ENCODE assay signal across 19 cellular contexts in the genomic region with DNA sequence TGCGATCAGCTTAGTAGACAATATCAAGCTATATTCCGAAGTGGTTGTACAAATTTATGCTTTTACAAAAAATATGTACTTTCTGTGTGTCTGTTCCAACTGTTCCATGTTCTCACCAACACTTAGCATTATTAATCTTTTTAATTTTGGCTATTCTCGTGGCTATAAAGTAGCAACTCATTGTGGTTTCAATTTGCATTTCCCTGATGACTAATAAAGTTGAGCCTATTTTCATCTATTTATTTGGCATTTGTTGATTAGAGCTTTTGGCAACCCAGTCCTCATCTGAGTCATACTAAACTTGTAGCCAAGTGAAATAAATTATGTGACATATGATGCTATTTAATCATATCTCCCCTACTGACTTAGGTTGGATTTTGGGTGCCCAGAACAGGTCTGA.
A peak's percentile ranks its signal among the peaks of the same experiment; 100 is the strongest.
DNase-seq lines count a peak whose midpoint lies in the region; TF ChIP-seq lines count a peak whose summit lies in the region.
"Had no signal": no experiment of that assay in that cellular context is flagged by ENCODE, and none has a peak within 500 bp of the region (broad histone marks: within the 10 kb centered on the region; RNA-seq: fewer than 3 reads in every experiment).

No MANE protein-coding gene starts in this region.

- TF ChIP-seq CTCF in epithelial cell of esophagus (IDR thresholded peaks at IDR 0.05; ENCODE audit: insufficient read depth, low read depth, low read length, missing control alignments) (no peak), dorsolateral prefrontal cortex (IDR thresholded peaks at IDR 0.05 in 54 of 56, conservative IDR thresholded peaks at IDR 0.05 in 2 of 56; ENCODE audit: low read depth in 1 of 56, partially characterized antibody in 56 of 56) (no peak), esophagus muscularis mucosa (IDR thresholded peaks at IDR 0.05) (no peak)

- TF ChIP-seq EP300 in esophagus muscularis mucosa (IDR thresholded peaks at IDR 0.05), result no peak

- H3K9me3 ChIP-seq in esophagus muscularis mucosa, result peaks cover 0 to 11% (median 11%) of the 10 kb centered on the region in 4 donors
- H3K9me3 ChIP-seq: BE2C had no signal

- DNase-seq in EH (ENCODE audit: low read depth), result peak; percentile 83
- DNase-seq in OCI-M1 (lab: John Stamatoyannopoulos, UW), result peak; percentile 55
- DNase-seq in epithelial cell of esophagus (ENCODE audit: low read depth), result peak; percentile 18
- DNase-seq in non-pigmented ciliary epithelial cell (ENCODE audit: low read depth), result peak; percentile 17
- DNase-seq in activated CD4-positive, alpha-beta T cell treated with anti-CD3 and anti-CD28 coated beads, Interleukin-2, amount 50 U/mL, for 1 hour, result no peak
- no peak for DNase-seq in AML-193 (lab: John Stamatoyannopoulos, UW)
- no peak for DNase-seq in dorsolateral prefrontal cortex
- DNase-seq in esophagus muscularis mucosa (ENCODE audit: extremely low spot score), result no peak
- DNase-seq: activated CD4-positive, alpha-beta T cell treated with anti-CD3 and anti-CD28 coated beads, Interleukin-2, amount 50 U/mL, for 48 hours; activated effector memory CD4-positive, alpha-beta T cell treated with Interleukin-2 at 50 U/mL for 16 hours; BE2C; dermis blood vessel endothelial cell; head of caudate nucleus; left lung; NCI-H1694 treated with DMSO at 0.1 percent for 48 hours; NCI-H2227 treated with DMSO at 0.1 percent for 48 hours; stimulated activated CD4-positive, alpha-beta T cell treated with anti-CD3 and anti-CD28 coated beads, Interleukin-4, amount 100 ng/mL, for 4 hours; stimulated activated naive CD8-positive, alpha-beta T cell treated with anti-CD3 and anti-CD28 coated beads, Interleukin-15, amount 100 ng/mL, for 72 hours; transverse colon had no signal

- no peak overlapping the region for H3K4me3 ChIP-seq in epithelial cell of esophagus (ENCODE audit: low read length)
- H3K4me3 ChIP-seq in dorsolateral prefrontal cortex, result no peak overlapping the region
- H3K4me3 ChIP-seq in esophagus muscularis mucosa, result no peak overlapping the region
- H3K4me3 ChIP-seq: left lung, transverse colon had no signal

- WGBS in esophagus muscularis mucosa, result 63% methylated on average over 3 of the region's 3 CpGs

- H3K4me1 ChIP-seq in esophagus muscularis mucosa, result peaks cover 0 to under 1% (median under 1%) of the 10 kb centered on the region in 4 donors
- H3K4me1 ChIP-seq: BE2C, left lung, transverse colon had no signal

- H3K27me3 ChIP-seq in dorsolateral prefrontal cortex, result no peaks in the 10 kb centered on the region
- no peaks in the 10 kb centered on the region for H3K27me3 ChIP-seq in esophagus muscularis mucosa
- H3K27me3 ChIP-seq: BE2C, left lung, transverse colon had no signal

- H3K27ac ChIP-seq in dorsolateral prefrontal cortex, result no peak overlapping the region
- no peak overlapping the region for H3K27ac ChIP-seq in esophagus muscularis mucosa (replicated peaks in 1 of 4)
- H3K27ac ChIP-seq: left lung, transverse colon had no signal

- intact Hi-C loops in dorsolateral prefrontal cortex (cut with DNase I), result no loop called here
- intact Hi-C loops in esophagus muscularis mucosa (cut with DNase I), result no loop called here

- H3K36me3 ChIP-seq in esophagus muscularis mucosa, result no peaks in the 10 kb centered on the region
- H3K36me3 ChIP-seq: BE2C, left lung, transverse colon had no signal

- TF ChIP-seq POLR2A in esophagus muscularis mucosa (IDR thresholded peaks at IDR 0.05; ENCODE audit: low read depth), result no peak

Comparison
In these comparisons a context has a peak if more than half of its experiments do, and no peak if none do; other contexts are left out.
1. DNase-seq: peak in EH (single experiment), OCI-M1 (single experiment), epithelial cell of esophagus (single experiment) and non-pigmented ciliary epithelial cell (single experiment); none in activated CD4-positive, alpha-beta T cell treated with anti-CD3 and anti-CD28 coated beads, Interleukin-2, amount 50 U/mL, for 1 hour (single experiment), AML-193 (0 of 2), dorsolateral prefrontal cortex (0 of 10) and esophagus muscularis mucosa (single experiment).